ENCODE assay signal across 34 cellular contexts in genomic region chr3:131349454-131349853, GRCh38. TPM values are rescaled to one million over a fixed set of nuclear protein-coding genes. Genes with fewer than 3 reads are reported as not detected.
A peak's percentile ranks its signal among the peaks of the same experiment; 100 is the strongest.
DNase-seq lines count a peak whose midpoint lies in the region; ATAC-seq and TF ChIP-seq lines count a peak whose summit lies in the region.
"Had no signal": no experiment of that assay in that cellular context is flagged by ENCODE, and none has a peak within 500 bp of the region (broad histone marks: within the 10 kb centered on the region; RNA-seq: fewer than 3 reads in every experiment).

No MANE protein-coding gene starts in this region.

- no peaks in the 10 kb centered on the region for H3K9me3 ChIP-seq in right atrium auricular region
- H3K9me3 ChIP-seq: BE2C, esophagus muscularis mucosa, HAP-1, ovary, SJSA1, testis had no signal

- H3K27ac ChIP-seq in right atrium auricular region: peak overlapping the region; percentile 29 to 75
- H3K27ac ChIP-seq: cardiac muscle cell, esophagus muscularis mucosa, HL-60, ovary, SJSA1, testis had no signal

- no peaks in the 10 kb centered on the region for H3K27me3 Mint-ChIP-seq in chondrocyte (ENCODE audit: low read depth)
- H3K27me3 Mint-ChIP-seq: activated naive CD8-positive, alpha-beta T cell treated with anti-CD3 and anti-CD28 coated beads for 36 hours; activated T-cell treated with anti-CD3 and anti-CD28 coated beads, Interleukin-2, amount 50 U/mL, for 24 hours; stimulated activated naive CD8-positive, alpha-beta T cell treated with anti-CD3 and anti-CD28 coated beads, Interleukin-15, Interleukin-2, amounts not matched to agents 100 ng/mL and 50 ng/mL, for 24 hours had no signal

- intact Hi-C loops in Right ventricle myocardium inferior (cut with DNase I): no loop called here
- intact Hi-C loops in cardiac septum (cut with DNase I): loop anchor here (5.0 kb wide), 1 partner anchor 53 kb away; no protein-coding TSS in a partner anchor

- H3K27ac Mint-ChIP-seq in chondrocyte (ENCODE audit: unreplicated experiment): peak overlapping the region; percentile 60
- H3K27ac Mint-ChIP-seq: activated naive CD8-positive, alpha-beta T cell treated with anti-CD3 and anti-CD28 coated beads for 36 hours; activated T-cell treated with anti-CD3 and anti-CD28 coated beads, Interleukin-2, amount 50 U/mL, for 24 hours; nephron progenitor cell; stimulated activated naive CD8-positive, alpha-beta T cell treated with anti-CD3 and anti-CD28 coated beads, Interleukin-15, Interleukin-2, amounts not matched to agents 100 ng/mL and 50 ng/mL, for 24 hours had no signal

- peaks cover 0 to 27% of the 10 kb centered on the region in 2 donors for H3K4me1 ChIP-seq in right atrium auricular region
- H3K4me1 ChIP-seq: BE2C, HAP-1, SJSA1, testis had no signal

- peak; percentile 70 for ATAC-seq in Right ventricle myocardium inferior

- H3K36me3 Mint-ChIP-seq in chondrocyte (ENCODE audit: low read depth): no peaks in the 10 kb centered on the region
- H3K36me3 Mint-ChIP-seq: activated naive CD8-positive, alpha-beta T cell treated with anti-CD3 and anti-CD28 coated beads for 36 hours had no signal

- no peak overlapping the region for H3K4me3 ChIP-seq in right atrium auricular region
- H3K4me3 ChIP-seq: cardiac muscle cell, esophagus muscularis mucosa, HAP-1, ovary, SJSA1, testis had no signal

- DNase-seq in Right ventricle myocardium inferior (ENCODE audit: missing footprints) (no peak), cardiac septum (ENCODE audit: low spot score) (no peak), chondrocyte (ENCODE audit: low spot score) (no peak), right atrium auricular region (ENCODE audit: low spot score) (no peak), NCI-H1048 (lab: John Stamatoyannopoulos, UW) (no peak), GM03348 (ENCODE audit: low spot score) (no peak), cerebellar cortex (ENCODE audit: low spot score) (no peak), middle frontal gyrus (ENCODE audit: extremely low spot score, low spot score) (no peak)
- DNase-seq: activated CD4-positive, alpha-beta T cell treated with anti-CD3 and anti-CD28 coated beads, Interleukin-2, amount 50 U/mL, for 1 hour; activated CD4-positive, CD25-positive, alpha-beta regulatory T cell; activated gamma-delta T cell; activated naive CD8-positive, alpha-beta T cell treated with anti-CD3 and anti-CD28 coated beads for 36 hours; activated T-cell treated with anti-CD3 and anti-CD28 coated beads, Interleukin-2, amount 50 U/mL, for 24 hours; aorta; cortex of kidney; head of caudate nucleus; KG1; MM.1S; NCI-H1436; NCI-H2081; NCI-H82; nephron progenitor cell; retina; stimulated activated CD4-positive, alpha-beta T cell treated with anti-CD3 and anti-CD28 coated beads, Interleukin-2, amount 100 ng/mL, for 24 hours; T-helper 1 cell; testis had no signal

- no peaks in the 10 kb centered on the region for H3K36me3 ChIP-seq in right atrium auricular region
- H3K36me3 ChIP-seq: BE2C, cardiac muscle cell, esophagus muscularis mucosa, HAP-1, ovary, SJSA1 had no signal

- TF ChIP-seq CTCF in chondrocyte (IDR thresholded peaks at IDR 0.05) (no peak), right atrium auricular region (IDR thresholded peaks at IDR 0.05) (no peak)

- H3K4me1 Mint-ChIP-seq in chondrocyte (ENCODE audit: low read depth): peaks cover 33% of the 10 kb centered on the region
- H3K4me1 Mint-ChIP-seq: activated naive CD8-positive, alpha-beta T cell treated with anti-CD3 and anti-CD28 coated beads for 36 hours had no signal

- no peak overlapping the region for H3K4me3 Mint-ChIP-seq in chondrocyte (ENCODE audit: unreplicated experiment)
- H3K4me3 Mint-ChIP-seq: activated naive CD8-positive, alpha-beta T cell treated with anti-CD3 and anti-CD28 coated beads for 36 hours; activated T-cell treated with anti-CD3 and anti-CD28 coated beads, Interleukin-2, amount 50 U/mL, for 24 hours; nephron progenitor cell; stimulated activated naive CD8-positive, alpha-beta T cell treated with anti-CD3 and anti-CD28 coated beads, Interleukin-15, Interleukin-2, amounts not matched to agents 100 ng/mL and 50 ng/mL, for 24 hours had no signal

- no peaks in the 10 kb centered on the region for H3K27me3 ChIP-seq in right atrium auricular region
- H3K27me3 ChIP-seq: BE2C, cardiac muscle cell, esophagus muscularis mucosa, ovary, SJSA1, testis had no signal

- no peaks in the 10 kb centered on the region for H3K9me3 Mint-ChIP-seq in chondrocyte (ENCODE audit: low read depth)
- H3K9me3 Mint-ChIP-seq: activated T-cell treated with anti-CD3 and anti-CD28 coated beads, Interleukin-2, amount 50 U/mL, for 24 hours; stimulated activated naive CD8-positive, alpha-beta T cell treated with anti-CD3 and anti-CD28 coated beads, Interleukin-15, Interleukin-2, amounts not matched to agents 100 ng/mL and 50 ng/mL, for 24 hours had no signal

RNA-seq across cellular contexts. Expression of gene NUDT16, which starts 32.1 kb away (rescaled TPM):
- total RNA-seq in Right ventricle myocardium inferior (23.3 TPM), cardiac septum (46.7 TPM), chondrocyte (11.5 to 14.2 TPM (median 11.6 TPM) in 3 replicates), right atrium auricular region (10 to 100 TPM; 18.4 to 23.1 TPM)
